Comparison of ENCODE assay signal across 14 cellular contexts in the genomic region with DNA sequence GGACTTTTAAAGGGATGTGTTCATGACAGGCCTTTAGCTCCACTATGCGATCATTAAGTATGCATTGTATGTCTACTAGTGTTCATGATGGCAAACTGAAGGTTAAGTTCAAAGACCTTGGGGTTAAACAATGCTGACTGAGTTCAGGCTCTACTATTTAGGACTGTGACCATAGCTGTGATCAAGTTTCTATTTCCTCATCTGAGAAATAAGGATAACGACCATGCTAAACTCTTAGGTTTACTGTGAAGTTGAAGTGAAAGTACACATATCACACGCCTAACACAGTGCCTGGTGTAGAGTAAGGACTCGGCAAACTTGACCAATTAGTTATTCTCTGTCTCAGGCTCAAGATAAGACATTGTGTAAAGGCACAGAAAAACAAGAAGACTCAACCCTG.
DNase-seq lines count a peak whose midpoint lies in the region; ATAC-seq, FAIRE-seq and TF ChIP-seq lines count a peak whose summit lies in the region.
"Had no signal": no experiment of that assay in that cellular context is flagged by ENCODE, and none has a peak within 500 bp of the region (broad histone marks: within the 10 kb centered on the region; RNA-seq: fewer than 3 reads in every experiment).

No MANE protein-coding gene starts in this region.

- intact Hi-C loops in posterior vena cava (cut with DNase I): no loop called here

- no peak overlapping the region for H2BK20ac ChIP-seq in H9 (ENCODE audit: low read depth, low read length, poor library complexity, severe bottlenecking)

- H2AK5ac ChIP-seq in H9 (ENCODE audit: insufficient read length, low read length): no peak overlapping the region

- no peaks in the 10 kb centered on the region for H4K20me1 ChIP-seq in H9 (ENCODE audit: control insufficient read depth, insufficient read depth, insufficient read length)
- H4K20me1 ChIP-seq: BLaER1 had no signal

- H2BK5ac ChIP-seq in H9 (ENCODE audit: insufficient read length, low read length): no peak overlapping the region

- no peak overlapping the region for H4K8ac ChIP-seq in H9 (replicated peaks; ENCODE audit: insufficient read length, low read depth, low read length)

- no peak overlapping the region for H3K14ac ChIP-seq in H9 (ENCODE audit: insufficient read depth, low read length)

- H3K9me3 ChIP-seq in H9 (ENCODE audit: control insufficient read depth, low read depth, low read length): no peaks in the 10 kb centered on the region
- H3K9me3 ChIP-seq: BLaER1, left ventricle myocardium inferior, suprapubic skin had no signal

- no peak overlapping the region for H3K27ac ChIP-seq in H9 (ENCODE audit: insufficient read length, low read depth, low read length)
- H3K27ac ChIP-seq: BLaER1, left ventricle myocardium inferior, suprapubic skin had no signal

- WGBS in H9 (ENCODE audit: extremely low coverage, insufficient read length, low lambda C conversion rate): no CpG with 5 or more reads among the region's 4 CpGs

- no peak overlapping the region for H3K23ac ChIP-seq in H9 (ENCODE audit: insufficient read length, low read depth, low read length)

- H3K4me1 ChIP-seq in H9 (ENCODE audit: insufficient read depth, low read length): no peaks in the 10 kb centered on the region
- H3K4me1 ChIP-seq: suprapubic skin had no signal

- DNase-seq in GM12892 (ENCODE audit: insufficient read length) (no peak), posterior vena cava (ENCODE audit: low spot score) (no peak), erythroblast (lab: John Stamatoyannopoulos, UW) (no peak), NCI-H748 treated with DMSO at 0.1 percent for 48 hours (lab: John Stamatoyannopoulos, UW) (no peak), H9 (no peak)
- DNase-seq: activated gamma-delta T cell treated with Interleukin-2 at 50 U/mL for 16 hours; left ventricle myocardium inferior; RPMI8226; stimulated activated CD4-positive, alpha-beta T cell treated with anti-CD3 and anti-CD28 coated beads, Interleukin-2, amount 100 ng/mL, for 48 hours had no signal

- no peak overlapping the region for H2BK120ac ChIP-seq in H9 (ENCODE audit: low read depth, low read length, poor library complexity, severe bottlenecking)

- H3K27ac Mint-ChIP-seq in H9: 0 out of 7 replicates have a peak overlapping the region, but pooled peaks of 1 of the 3 experiments have one; percentile 3

- H3K4me1 Mint-ChIP-seq in H9: peaks cover 23 to 25% of the 10 kb centered on the region in 2 experiments

- H3K4ac ChIP-seq in H9 (ENCODE audit: low read depth, low read length): no peak overlapping the region

- FAIRE-seq in GM12892 (lab: Jason Lieb, UNC): peak; percentile 98

- H4K91ac ChIP-seq in H9 (ENCODE audit: insufficient read length, low read depth, low read length): no peak overlapping the region

- no peak overlapping the region for H2AFZ ChIP-seq in H9 (ENCODE audit: low read length)

- no peaks in the 10 kb centered on the region for H3K36me3 Mint-ChIP-seq in H9 (ENCODE audit: insufficient read depth in 1 of 3, low read depth in 3 of 3)

- ATAC-seq in GM19395 (IDR thresholded peaks at IDR 0.05; ENCODE audit: unreplicated experiment): peak; percentile 85
- peak; percentile 68 for ATAC-seq in HG02763 (IDR thresholded peaks at IDR 0.05; ENCODE audit: unreplicated experiment)
- peak; percentile 81 for ATAC-seq in HG03460 (IDR thresholded peaks at IDR 0.05; ENCODE audit: unreplicated experiment)

- H3K9me3 Mint-ChIP-seq in H9: no peaks in the 10 kb centered on the region

- H3K79me2 ChIP-seq in H9 (ENCODE audit: insufficient read depth, low read length): no peaks in the 10 kb centered on the region

- TF ChIP-seq CTCF in H9 (conservative IDR thresholded peaks at IDR 0.05): no peak

- no peak overlapping the region for H3T11ph ChIP-seq in H9 (ENCODE audit: low read length)

- TF ChIP-seq POLR2A in GM12892 (IDR thresholded peaks at IDR 0.05; ENCODE audit: low read depth, low read length): no peak
- TF ChIP-seq POLR2A in erythroblast (IDR thresholded peaks at IDR 0.05; ENCODE audit: low read length): no peak

- H3K27me3 Mint-ChIP-seq in H9 (ENCODE audit: low read depth): no peaks in the 10 kb centered on the region

- no peak overlapping the region for H4K5ac ChIP-seq in H9 (ENCODE audit: insufficient read length, low read depth, low read length)

- no peak overlapping the region for H2BK15ac ChIP-seq in H9 (ENCODE audit: low read depth, low read length)

- no peak overlapping the region for H3K56ac ChIP-seq in H9 (ENCODE audit: insufficient read length, low read depth, low read length)

- no peaks in the 10 kb centered on the region for H3K23me2 ChIP-seq in H9 (ENCODE audit: insufficient read length, low read depth, low read length, poor library complexity, severe bottlenecking)

- H3K27me3 ChIP-seq in H9 (ENCODE audit: insufficient read depth, low read length): no peaks in the 10 kb centered on the region
- H3K27me3 ChIP-seq: BLaER1, suprapubic skin had no signal

- no peak overlapping the region for H2BK12ac ChIP-seq in H9 (ENCODE audit: insufficient read length, low read depth, low read length)

- no peak overlapping the region for H3K9ac ChIP-seq in H9 (ENCODE audit: extremely low read depth, insufficient read length, low read length)
- H3K9ac ChIP-seq: BLaER1 had no signal

- H3K4me2 ChIP-seq in H9 (ENCODE audit: insufficient read depth, insufficient read length, low read length): no peak overlapping the region
- H3K4me2 ChIP-seq: BLaER1 had no signal

- no peak overlapping the region for H3K18ac ChIP-seq in H9 (ENCODE audit: insufficient read length, low read depth, low read length)

- no peaks in the 10 kb centered on the region for H3K79me1 ChIP-seq in H9 (ENCODE audit: insufficient read depth, low read depth, low read length, poor library complexity, severe bottlenecking)

- H3K4me3 Mint-ChIP-seq in H9: no peak overlapping the region
